In the genomic region with DNA sequence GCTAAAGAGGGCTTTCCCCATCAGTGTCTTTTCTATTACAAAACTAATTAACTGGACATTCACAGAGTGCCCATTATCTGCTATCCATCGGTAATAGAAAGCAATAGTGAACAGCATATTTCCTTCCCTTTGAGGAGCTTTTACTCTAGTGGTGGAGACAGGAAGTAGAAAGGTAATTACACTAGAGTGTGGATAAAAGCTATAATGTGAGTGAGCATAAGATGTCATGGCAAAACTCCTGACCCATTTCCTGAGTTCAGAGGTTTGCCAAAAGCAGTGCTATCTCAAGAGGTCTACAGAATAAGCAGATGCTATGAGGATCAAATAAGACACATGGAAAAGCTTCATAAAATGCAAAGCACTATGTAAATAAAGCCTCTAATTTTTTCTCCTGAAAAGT, we compare ENCODE assay signal across 28 cellular contexts. TPM values are rescaled to one million over a fixed set of nuclear protein-coding genes. Genes with fewer than 3 reads are reported as not detected.
DNase-seq lines count a peak whose midpoint lies in the region; ATAC-seq, FAIRE-seq and TF ChIP-seq lines count a peak whose summit lies in the region.
"Had no signal": no experiment of that assay in that cellular context is flagged by ENCODE, and none has a peak within 500 bp of the region (broad histone marks: within the 10 kb centered on the region; RNA-seq: fewer than 3 reads in every experiment).

No MANE protein-coding gene starts in this region.

- no peaks in the 10 kb centered on the region for H4K20me1 ChIP-seq in keratinocyte (ENCODE audit: control insufficient read depth, extremely low read depth, insufficient read depth, low read length)

- CTCF ChIA-PET in CD8-positive, alpha-beta T cell (lab: Charles Lee): interaction anchor here (1.0 kb wide), 1 partner anchor 39 kb away, joined by 4 read pairs; no protein-coding TSS in a partner anchor

- H3K27ac Mint-ChIP-seq in activated T-cell treated with anti-CD3 and anti-CD28 coated beads, Interleukin-2, amount 50 U/mL, for 24 hours: peak overlapping the region; percentile 0
- H3K27ac Mint-ChIP-seq in CD8-positive, alpha-beta T cell: peak overlapping the region; percentile 46
- H3K27ac Mint-ChIP-seq: brain; stimulated activated memory B cell treated with anti-CD40 and anti-IgM and Interleukin-4, amounts not matched to agents 10 μg/mL and 1 μg/mL and 100 μg/mL, for 72 hours had no signal

- H2AFZ ChIP-seq in keratinocyte (ENCODE audit: control insufficient read depth, low read length): no peak overlapping the region

- H3K4me1 ChIP-seq in CD8-positive, alpha-beta T cell (ENCODE audit: insufficient read depth, low read length): peaks cover 11% of the 10 kb centered on the region
- H3K4me1 ChIP-seq in keratinocyte (ENCODE audit: control insufficient read depth, extremely low read depth, insufficient read depth, low read length): no peaks in the 10 kb centered on the region
- H3K4me1 ChIP-seq: left lung, pancreas, transverse colon had no signal

- H3K27me3 Mint-ChIP-seq in activated T-cell treated with anti-CD3 and anti-CD28 coated beads, Interleukin-2, amount 50 U/mL, for 24 hours: no peaks in the 10 kb centered on the region
- no peaks in the 10 kb centered on the region for H3K27me3 Mint-ChIP-seq in CD8-positive, alpha-beta T cell (ENCODE audit: low read depth)
- H3K27me3 Mint-ChIP-seq: brain; stimulated activated memory B cell treated with anti-CD40 and anti-IgM and Interleukin-4, amounts not matched to agents 10 μg/mL and 1 μg/mL and 100 μg/mL, for 72 hours had no signal

- TF ChIP-seq CTCF in CD8-positive, alpha-beta T cell (IDR thresholded peaks at IDR 0.05): no peak
- no peak for TF ChIP-seq CTCF in keratinocyte (optimal IDR thresholded peaks at IDR 0.05 in 1 of 3, IDR thresholded peaks at IDR 0.05 in 1 of 3, conservative IDR thresholded peaks at IDR 0.05 in 1 of 3; ENCODE audit: extremely low read depth in 1 of 3, insufficient read depth in 2 of 3, low read length in 3 of 3)

- H3K9me1 ChIP-seq in keratinocyte (ENCODE audit: control insufficient read depth, extremely low read depth, insufficient read depth, low read length): no peaks in the 10 kb centered on the region

- ATAC-seq in CD8-positive, alpha-beta T cell: peak; percentile 52
- ATAC-seq: esophagus mucosa; HepG2; left lung; pancreas; Right ventricle myocardium inferior; stimulated activated memory B cell treated with anti-CD40 and anti-IgM and Interleukin-4, amounts not matched to agents 10 μg/mL and 1 μg/mL and 100 μg/mL, for 72 hours had no signal

- H3K4me2 ChIP-seq in keratinocyte (ENCODE audit: control insufficient read depth, extremely low read depth, insufficient read depth, low read depth, low read length): no peak overlapping the region
- H3K4me2 ChIP-seq: SK-N-SH had no signal

- DNase-seq in activated T-cell treated with anti-CD3 and anti-CD28 coated beads, Interleukin-2, amount 50 U/mL, for 24 hours: no peak
- no peak for DNase-seq in activated T-cell treated with anti-CD3 and anti-CD28 coated beads, Interleukin-2, amount 50 U/mL, for 48 hours
- DNase-seq in CD8-positive, alpha-beta T cell: no peak
- DNase-seq in NCI-H2196 (lab: John Stamatoyannopoulos, UW; ENCODE audit: unreplicated experiment): peak; percentile 39
- DNase-seq in keratinocyte (ENCODE audit: low read depth, low spot score): no peak
- no peak for DNase-seq in AML-193 (lab: John Stamatoyannopoulos, UW)
- no peak for DNase-seq in AG08395 (ENCODE audit: low spot score)
- DNase-seq: activated CD4-positive, alpha-beta T cell treated with anti-CD3 and anti-CD28 coated beads, Interleukin-2, amount 50 U/mL, for 1 hour; HCEC 1CT; Karpas-422; left lung; mesenchymal stem cell; NCI-H524 treated with DMSO at 0.1 percent for 48 hours; pancreas; SK-N-SH; T-helper 9 cell; transverse colon had no signal

- H3K4me3 ChIP-seq in CD8-positive, alpha-beta T cell (ENCODE audit: low read depth, low read length): no peak overlapping the region
- H3K4me3 ChIP-seq in keratinocyte (ENCODE audit: control insufficient read depth in 2 of 3, extremely low read depth in 1 of 3, insufficient read depth in 2 of 3, low read depth in 1 of 3, low read length in 3 of 3): no peak overlapping the region
- H3K4me3 ChIP-seq: left lung, pancreas, transverse colon had no signal

- FAIRE-seq in keratinocyte (lab: Jason Lieb, UNC): peak; percentile 51
- FAIRE-seq: HepG2, pancreas had no signal

- dilution Hi-C loops in keratinocyte (cut with MboI; ENCODE audit: extremely low pct_ligation_motif_present, low sequenced_read_pairs): no loop called here

- H3K36me3 ChIP-seq in CD8-positive, alpha-beta T cell (ENCODE audit: insufficient read depth, low read length): no peaks in the 10 kb centered on the region
- peaks cover 3 to 26% of the 10 kb centered on the region in 2 experiments for H3K36me3 ChIP-seq in keratinocyte (ENCODE audit: control insufficient read depth in 2 of 2, extremely low read depth in 1 of 2, insufficient read depth in 2 of 2, low read length in 2 of 2)
- H3K36me3 ChIP-seq: pancreas had no signal

- no peaks in the 10 kb centered on the region for H3K79me2 ChIP-seq in keratinocyte (ENCODE audit: control insufficient read depth, insufficient read depth, low read length)

- no peaks in the 10 kb centered on the region for H3K9me3 ChIP-seq in CD8-positive, alpha-beta T cell (ENCODE audit: low read length)
- no peaks in the 10 kb centered on the region for H3K9me3 ChIP-seq in keratinocyte (ENCODE audit: control insufficient read depth, low read depth, low read length)
- H3K9me3 ChIP-seq: left lung, pancreas, SK-N-SH, transverse colon had no signal

- no peak overlapping the region for H3K9ac ChIP-seq in keratinocyte (ENCODE audit: control insufficient read depth, extremely low read depth, insufficient read depth, low read length)
- H3K9ac ChIP-seq: SK-N-SH had no signal

- no peaks in the 10 kb centered on the region for H3K9me3 Mint-ChIP-seq in activated T-cell treated with anti-CD3 and anti-CD28 coated beads, Interleukin-2, amount 50 U/mL, for 24 hours
- no peaks in the 10 kb centered on the region for H3K9me3 Mint-ChIP-seq in CD8-positive, alpha-beta T cell
- H3K9me3 Mint-ChIP-seq: brain; neural crest cell; stimulated activated memory B cell treated with anti-CD40 and anti-IgM and Interleukin-4, amounts not matched to agents 10 μg/mL and 1 μg/mL and 100 μg/mL, for 72 hours had no signal

- POLR2A ChIA-PET in CD8-positive, alpha-beta T cell (lab: Charles Lee): interaction anchor here (1.3 kb wide), 1 partner anchor 65 kb away, joined by 6 read pairs; the partner anchor contains the start of gene STAT2

- no peak overlapping the region for H3K4me3 Mint-ChIP-seq in activated T-cell treated with anti-CD3 and anti-CD28 coated beads, Interleukin-2, amount 50 U/mL, for 24 hours
- H3K4me3 Mint-ChIP-seq in CD8-positive, alpha-beta T cell: no peak overlapping the region
- H3K4me3 Mint-ChIP-seq: brain; neural crest cell; stimulated activated memory B cell treated with anti-CD40 and anti-IgM and Interleukin-4, amounts not matched to agents 10 μg/mL and 1 μg/mL and 100 μg/mL, for 72 hours had no signal

- H3K4me1 Mint-ChIP-seq in activated T-cell treated with anti-CD3 and anti-CD28 coated beads, Interleukin-2, amount 50 U/mL, for 24 hours (ENCODE audit: low read depth): peaks cover 8% of the 10 kb centered on the region
- H3K4me1 Mint-ChIP-seq in CD8-positive, alpha-beta T cell (ENCODE audit: low read depth): peaks cover 7% of the 10 kb centered on the region
- H3K4me1 Mint-ChIP-seq: brain; neural crest cell; stimulated activated memory B cell treated with anti-CD40 and anti-IgM and Interleukin-4, amounts not matched to agents 10 μg/mL and 1 μg/mL and 100 μg/mL, for 72 hours had no signal

- H3K36me3 Mint-ChIP-seq in activated T-cell treated with anti-CD3 and anti-CD28 coated beads, Interleukin-2, amount 50 U/mL, for 24 hours (ENCODE audit: low read depth): peaks cover 94% of the 10 kb centered on the region
- peaks cover 35% of the 10 kb centered on the region for H3K36me3 Mint-ChIP-seq in CD8-positive, alpha-beta T cell

- H3K27ac ChIP-seq in CD8-positive, alpha-beta T cell (ENCODE audit: low read depth, low read length): no peak overlapping the region
- no peak overlapping the region for H3K27ac ChIP-seq in keratinocyte (ENCODE audit: control insufficient read depth, insufficient read depth, low read length)
- H3K27ac ChIP-seq: C4-2B, left lung, pancreas, transverse colon, VCaP had no signal

- no peaks in the 10 kb centered on the region for H3K27me3 ChIP-seq in CD8-positive, alpha-beta T cell (ENCODE audit: insufficient read depth, low read length)
- no peaks in the 10 kb centered on the region for H3K27me3 ChIP-seq in keratinocyte (ENCODE audit: control insufficient read depth, extremely low read depth, insufficient read depth, low read length)
- H3K27me3 ChIP-seq: left lung, pancreas, transverse colon had no signal

- intact Hi-C loops in CD8-positive, alpha-beta T cell (cut with DNase I, micrococcal nuclease): no loop called here

RNA-seq across cellular contexts. Expression of gene TIMELESS, which starts 24.0 kb away (rescaled TPM):
- 1 to 10 TPM; 1.7 to 2.2 TPM for total RNA-seq in CD8-positive, alpha-beta T cell
- 1.4 to 3.5 TPM (median 2.6 TPM) in 3 replicates for polyA plus RNA-seq in keratinocyte
- polyA plus RNA-seq in keratinocyte (2011; ENCODE audit: low read depth): 4.1 TPM
- polyA plus RNA-seq in keratinocyte (2011; cell fraction: cytosol; rRNA removed): 1.9 and 2.3 TPM in 2 replicates
- 7.8 and 9.1 TPM in 2 replicates for polyA plus RNA-seq in keratinocyte (2011; cell fraction: nucleus; rRNA removed)
- polyA plus RNA-seq in keratinocyte (2012; ENCODE audit: low replicate concordance): 2.3 and 11.3 TPM in 2 replicates
- polyA minus RNA-seq in keratinocyte: 1.9 to 9.9 TPM (median 3.5 TPM) in 3 replicates
- polyA minus RNA-seq in keratinocyte (2011; cell fraction: cytosol; rRNA and poly(A)+ RNA removed): 2.7 TPM
- 1.1 and 2.6 TPM in 2 replicates for polyA minus RNA-seq in keratinocyte (2011; cell fraction: nucleus; rRNA and poly(A)+ RNA removed)

RNA-seq across cellular contexts. Expression of gene MIP, which starts 29.3 kb away (rescaled TPM):
- total RNA-seq in CD8-positive, alpha-beta T cell: not detected
- polyA plus RNA-seq in keratinocyte: not detected in 3 replicates
- polyA plus RNA-seq in keratinocyte (2011; ENCODE audit: low read depth): not detected
- 0.05 TPM in 1 of 2 replicates, not detected in the other for polyA plus RNA-seq in keratinocyte (2011; cell fraction: cytosol; rRNA removed)
- not detected in 2 replicates for polyA plus RNA-seq in keratinocyte (2011; cell fraction: nucleus; rRNA removed)
- not detected in 2 replicates for polyA plus RNA-seq in keratinocyte (2012; ENCODE audit: low replicate concordance)
- not detected in 3 replicates for polyA minus RNA-seq in keratinocyte
- not detected for polyA minus RNA-seq in keratinocyte (2011; cell fraction: cytosol; rRNA and poly(A)+ RNA removed)
- polyA minus RNA-seq in keratinocyte (2011; cell fraction: nucleus; rRNA and poly(A)+ RNA removed): not detected in 2 replicates
- total RNA-seq: esophagus mucosa, fibroblast of villous mesenchyme, HepG2, left lung, neural crest cell, pancreas, Right ventricle myocardium inferior, skeletal muscle tissue, subcutaneous adipose tissue, transverse colon had no signal
- polyA plus RNA-seq: HepG2, pancreas, SK-N-SH had no signal

RNA-seq across cellular contexts. Expression of gene SPRYD4, which starts 43.2 kb away (rescaled TPM):
- 1 to 10 TPM; 6.8 to 6.9 TPM for total RNA-seq in CD8-positive, alpha-beta T cell
- polyA plus RNA-seq in keratinocyte: 2.1 to 3.3 TPM (median 3.1 TPM) in 3 replicates
- polyA plus RNA-seq in keratinocyte (2011; ENCODE audit: low read depth): 0.17 TPM
- polyA plus RNA-seq in keratinocyte (2011; cell fraction: cytosol; rRNA removed): 1.7 and 2.2 TPM in 2 replicates
- 3.7 TPM in 2 replicates for polyA plus RNA-seq in keratinocyte (2011; cell fraction: nucleus; rRNA removed)
- polyA plus RNA-seq in keratinocyte (2012; ENCODE audit: low replicate concordance): 1.2 TPM in 2 replicates
- 1.2 to 3.3 TPM (median 3.0 TPM) in 3 replicates for polyA minus RNA-seq in keratinocyte
- 0.77 TPM for polyA minus RNA-seq in keratinocyte (2011; cell fraction: cytosol; rRNA and poly(A)+ RNA removed)
- 1.2 and 2.0 TPM in 2 replicates for polyA minus RNA-seq in keratinocyte (2011; cell fraction: nucleus; rRNA and poly(A)+ RNA removed)
